In genomic region chr6:135475292-135475886, GRCh38 we compare ENCODE assay signal across 29 cellular contexts. TPM values are rescaled to one million over a fixed set of nuclear protein-coding genes. Genes with fewer than 3 reads are reported as not detected.
DNase-seq lines count a peak whose midpoint lies in the region; TF ChIP-seq lines count a peak whose summit lies in the region.
"Had no signal": no experiment of that assay in that cellular context is flagged by ENCODE, and none has a peak within 500 bp of the region (broad histone marks: within the 10 kb centered on the region; RNA-seq: fewer than 3 reads in every experiment).

No MANE protein-coding gene starts in this region.

- POLR2A ChIA-PET in A673 (lab: Charles Lee; ENCODE audit: low non-redundant PET), result no interaction called here

- H3K9ac ChIP-seq in GM23248, result no peak overlapping the region
- H3K9ac ChIP-seq in adipocyte (ENCODE audit: low read length), result no peak overlapping the region

- intact Hi-C loops in A673 (cut with micrococcal nuclease; ENCODE audit: unreplicated experiment) (no loop called here), tibial artery (cut with DNase I; ENCODE audit: low total_unique reads) (no loop called here)

- DNase-seq in A673 (ENCODE audit: low spot score) (peak; percentile 4), GM23248 (peak; percentile 54), adipocyte (ENCODE audit: low read depth) (peak; percentile 22), hepatocyte (ENCODE audit: low spot score) (peak; percentile 9), NCI-H446 (lab: John Stamatoyannopoulos, UW) (no peak), middle frontal gyrus (ENCODE audit: extremely low spot score, low spot score) (no peak), KBM-7 (no peak), tibial artery (no peak)
- DNase-seq: activated CD4-positive, alpha-beta T cell treated with anti-CD3 and anti-CD28 coated beads, Interleukin-2, amount 50 U/mL, for 4 hours; activated CD4-positive, CD25-positive, alpha-beta regulatory T cell; activated naive CD4-positive, alpha-beta T cell treated with Interleukin-2 at 50 U/mL for 16 hours; amniotic stem cell; DMS53; foreskin melanocyte; GDM1; naive B cell; NCI-H1092 treated with DMSO at 0.1 percent for 48 hours; NCI-H187 treated with DMSO at 0.1 percent for 48 hours; NCI-H2171 treated with DMSO at 0.1 percent for 48 hours; NCI-H524; occipital lobe; PC-3; Right ventricle myocardium superior; stimulated activated CD8-positive, alpha-beta memory T cell treated with anti-CD3 and anti-CD28 coated beads, Interleukin-4, amount 100 ng/mL, for 48 hours; stimulated activated naive CD8-positive, alpha-beta T cell treated with anti-CD3 and anti-CD28 coated beads, Interleukin-15, amount 100 ng/mL, for 72 hours; T-helper 1 cell; thyroid gland had no signal

- peaks cover 4% of the 10 kb centered on the region for H3K36me3 ChIP-seq in A673 (ENCODE audit: insufficient read depth, low read length, poor library complexity, severe bottlenecking)
- H3K36me3 ChIP-seq in GM23248 (ENCODE audit: low read depth), result peaks cover 17% of the 10 kb centered on the region
- peaks cover 17% of the 10 kb centered on the region for H3K36me3 ChIP-seq in adipocyte (ENCODE audit: control insufficient read depth, insufficient read depth, low read length, severe bottlenecking)
- H3K36me3 ChIP-seq in hepatocyte (replicated peaks; ENCODE audit: insufficient read depth, low read depth), result no peaks in the 10 kb centered on the region
- H3K36me3 ChIP-seq in tibial artery, result peaks cover 32 to 40% (median 33%) of the 10 kb centered on the region in 3 donors

- H4K20me1 ChIP-seq in GM23248 (ENCODE audit: insufficient read depth) (no peaks in the 10 kb centered on the region), hepatocyte (ENCODE audit: insufficient read depth, poor library complexity, severe bottlenecking) (no peaks in the 10 kb centered on the region)

- in situ Hi-C loops in GM23248 (cut with MboI) (no loop called here), KBM-7 (cut with MboI; ENCODE audit: low pct_unique_long_range_greater_than_20kb, low sequenced_read_pairs) (no loop called here)

- no peaks in the 10 kb centered on the region for H3K9me2 ChIP-seq in GM23248 (ENCODE audit: insufficient read depth)
- H3K9me2 ChIP-seq in hepatocyte (replicated peaks; ENCODE audit: insufficient read depth), result no peaks in the 10 kb centered on the region

- no peak for TF ChIP-seq CTCF in A673 (conservative IDR thresholded peaks at IDR 0.05; ENCODE audit: low read depth, low read length)
- no peak for TF ChIP-seq CTCF in hepatocyte (IDR thresholded peaks at IDR 0.05; ENCODE audit: poor library complexity)
- no peak for TF ChIP-seq CTCF in tibial artery (IDR thresholded peaks at IDR 0.05)

- no peaks in the 10 kb centered on the region for H3F3A ChIP-seq in GM23248 (ENCODE audit: insufficient read depth)

- H3K27me3 ChIP-seq in A673 (replicated peaks; ENCODE audit: insufficient read depth, low read depth, low read length, poor library complexity) (no peaks in the 10 kb centered on the region), GM23248 (replicated peaks; ENCODE audit: insufficient read depth) (no peaks in the 10 kb centered on the region), adipocyte (replicated peaks; ENCODE audit: control insufficient read depth, insufficient read depth, low read length) (no peaks in the 10 kb centered on the region), hepatocyte (no peaks in the 10 kb centered on the region), tibial artery (no peaks in the 10 kb centered on the region)
- H3K27me3 ChIP-seq: thyroid gland had no signal

- H3K9me3 ChIP-seq in A673 (ENCODE audit: low read depth, low read length, poor library complexity, severe bottlenecking), result peaks cover 13% of the 10 kb centered on the region
- no peaks in the 10 kb centered on the region for H3K9me3 ChIP-seq in GM23248 (ENCODE audit: low read depth)
- H3K9me3 ChIP-seq in adipocyte (ENCODE audit: control insufficient read depth, low read length), result peaks cover 17% of the 10 kb centered on the region
- peaks cover 5% of the 10 kb centered on the region for H3K9me3 ChIP-seq in hepatocyte (ENCODE audit: low read depth)
- no peaks in the 10 kb centered on the region for H3K9me3 ChIP-seq in tibial artery
- H3K9me3 ChIP-seq: thyroid gland had no signal

- H3K4me2 ChIP-seq in GM23248 (ENCODE audit: unreplicated experiment) (no peak overlapping the region), hepatocyte (no peak overlapping the region)

- no TSS peak for BruUV-seq in A673 (replicated peaks; lab: Mats Ljungman, UMichigan)

- H3K4me3 ChIP-seq in A673 (ENCODE audit: low read depth, low read length, poor library complexity, severe bottlenecking), result no peak overlapping the region
- H3K4me3 ChIP-seq in GM23248, result no peak overlapping the region
- H3K4me3 ChIP-seq in adipocyte (ENCODE audit: low read length), result no peak overlapping the region
- H3K4me3 ChIP-seq in hepatocyte, result no peak overlapping the region
- no peak overlapping the region for H3K4me3 ChIP-seq in tibial artery
- H3K4me3 ChIP-seq: skin epidermis, thyroid gland had no signal

- 17 to 21% methylated on average over 2 of the region's 2 CpGs for WGBS in GM23248 (ENCODE audit: low coverage in 1 of 2, low lambda C conversion rate in 2 of 2, missing lambda C conversion rate in 2 of 2), 2 experiments
- WGBS in hepatocyte (ENCODE audit: low lambda C conversion rate, missing lambda C conversion rate), result 55% methylated on average over 2 of the region's 2 CpGs

- H3K79me2 ChIP-seq in GM23248 (ENCODE audit: insufficient read depth) (peaks cover 9% of the 10 kb centered on the region; the same call in 1 of the 2 replicates), hepatocyte (no peaks in the 10 kb centered on the region)

- CTCF ChIA-PET in A673 (lab: Charles Lee), result no interaction called here

- H2AFZ ChIP-seq in GM23248 (no peak overlapping the region), hepatocyte (no peak overlapping the region)

- no peak overlapping the region for H3K27ac ChIP-seq in A673 (ENCODE audit: low read depth, low read length, poor library complexity, severe bottlenecking)
- H3K27ac ChIP-seq in GM23248, result no peak overlapping the region
- H3K27ac ChIP-seq in hepatocyte, result no peak overlapping the region
- H3K27ac ChIP-seq in tibial artery, result no peak overlapping the region
- H3K27ac ChIP-seq: 22Rv1, skin epidermis, thyroid gland had no signal

- H3K4me1 ChIP-seq in A673 (ENCODE audit: insufficient read depth, low read length, poor library complexity, severe bottlenecking), result no peaks in the 10 kb centered on the region
- H3K4me1 ChIP-seq in GM23248 (ENCODE audit: insufficient read depth), result peaks cover 6% of the 10 kb centered on the region; the same call in 1 of the 2 replicates
- no peaks in the 10 kb centered on the region for H3K4me1 ChIP-seq in adipocyte (ENCODE audit: control insufficient read depth, insufficient read depth, low read length)
- H3K4me1 ChIP-seq in hepatocyte (ENCODE audit: insufficient read depth), result no peaks in the 10 kb centered on the region
- no peaks in the 10 kb centered on the region for H3K4me1 ChIP-seq in tibial artery
- H3K4me1 ChIP-seq: thyroid gland had no signal

RNA-seq across cellular contexts. Expression of gene AHI1, which starts 22.2 kb away (rescaled TPM):
- total RNA-seq in A673 (2021) (22.8 and 24.6 TPM in 2 replicates), hepatocyte (14.8 and 15.1 TPM in 2 replicates)
- 11.1 and 19.9 TPM in 2 replicates for total RNA-seq in GM23248 (2014; rRNA removed; shearing (Covaris generic))
- polyA plus RNA-seq in GM23248 (2016; fragmentation: Nextera tagmentation; extraction: Ambion mirVana) (19.5 and 25.9 TPM in 2 replicates), hepatocyte (21.5 and 29.1 TPM in 2 replicates)

Comparison
In these comparisons a context has a peak if more than half of its experiments do, and no peak if none do; other contexts are left out.
1. DNase-seq: peak in A673 (single experiment), GM23248 (single experiment), adipocyte (single experiment) and hepatocyte (single experiment); none in NCI-H446 (0 of 2), middle frontal gyrus (single experiment), KBM-7 (single experiment) and tibial artery (0 of 2).